In the genomic region with DNA sequence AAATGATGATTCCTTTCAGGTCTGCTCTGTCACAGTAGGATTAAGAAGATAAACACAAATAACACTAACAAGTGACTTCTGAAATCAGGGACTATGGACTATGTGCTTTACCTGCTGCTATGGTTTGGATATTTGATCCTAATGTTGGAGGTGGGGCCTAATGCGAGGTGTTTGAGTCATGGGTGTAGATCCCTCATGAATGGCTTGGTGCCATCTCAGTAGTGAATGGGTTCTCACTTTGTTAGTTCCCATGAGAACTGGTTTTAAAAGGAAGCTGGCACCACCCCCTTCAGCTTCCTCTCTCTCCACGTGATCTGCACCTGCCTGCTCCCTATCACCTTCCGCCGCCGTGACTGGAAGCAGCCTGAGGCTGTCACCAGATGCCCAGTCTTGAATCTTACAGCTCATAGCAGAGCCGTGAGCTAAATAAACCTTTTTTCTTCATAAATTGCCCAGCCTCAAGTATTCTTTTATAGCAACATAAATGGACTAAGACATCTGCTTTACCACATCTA, we compare ENCODE assay signal across 20 cellular contexts. TPM values are rescaled to one million over a fixed set of nuclear protein-coding genes. Genes with fewer than 3 reads are reported as not detected.
"Had no signal": no experiment of that assay in that cellular context is flagged by ENCODE, and none has a peak within 500 bp of the region (broad histone marks: within the 10 kb centered on the region; RNA-seq: fewer than 3 reads in every experiment).

No MANE protein-coding gene starts in this region.

- H3K27ac ChIP-seq: adrenal gland, left lung, tibial artery had no signal

- H3K27me3 ChIP-seq: adrenal gland, tibial artery had no signal

- DNase-seq: activated CD4-positive, alpha-beta memory T cell treated with anti-CD3 and anti-CD28 coated beads for 36 hours; activated CD4-positive, alpha-beta T cell treated with anti-CD3 and anti-CD28 coated beads for 4 hours; activated gamma-delta T cell treated with Interleukin-2 at 50 U/mL for 16 hours; activated T-cell treated with anti-CD3 and anti-CD28 coated beads for 4 hours; adrenal gland; dermis blood vessel endothelial cell; effector memory CD8-positive, alpha-beta T cell; foreskin melanocyte; glutamatergic neuron; kidney; left lung; naive B cell; stimulated activated naive CD8-positive, alpha-beta T cell treated with anti-CD3 and anti-CD28 coated beads, Interleukin-15, Interleukin-2, amounts not matched to agents 100 U/mL and 50 U/mL, for 24 hours; substantia nigra; tibial artery had no signal

- FAIRE-seq: astrocyte, kidney, TTC549 had no signal

- ATAC-seq: activated naive CD4-positive, alpha-beta T cell treated with anti-CD3 and anti-CD28 coated beads, Interleukin-2, amount 50 U/mL, for 72 hours; effector memory CD8-positive, alpha-beta T cell; left lung; stimulated activated naive CD8-positive, alpha-beta T cell treated with anti-CD3 and anti-CD28 coated beads, Interleukin-15, Interleukin-2, amounts not matched to agents 100 U/mL and 50 U/mL, for 24 hours had no signal

- H3K9me3 ChIP-seq: adrenal gland, left lung, tibial artery had no signal

- H3K4me3 ChIP-seq: adrenal gland, left lung, tibial artery had no signal

- H3K36me3 ChIP-seq: adrenal gland had no signal

RNA-seq across cellular contexts. Expression of a gene that starts 3.3 kb away (rescaled TPM):
- total RNA-seq: activated CD4-positive, alpha-beta memory T cell treated with anti-CD3 and anti-CD28 coated beads for 36 hours; activated naive CD4-positive, alpha-beta T cell treated with anti-CD3 and anti-CD28 coated beads, Interleukin-2, amount 50 U/mL, for 72 hours; activated T-helper 1 cell treated with anti-CD3 and anti-CD28 coated beads, Interleukin-12 subunit alpha, Interleukin-12 subunit beta, Interleukin-2, Interleukin-4 antibody, amounts not matched to agents 30 ng/mL and 10 ng/mL and 1 ng/mL, durations not matched to agents 14 hours and 24 hours and 36 hours; mononuclear cell had no signal

RNA-seq across cellular contexts. Expression of a gene that starts 55.8 kb away (rescaled TPM):
- total RNA-seq: activated CD4-positive, alpha-beta memory T cell treated with anti-CD3 and anti-CD28 coated beads for 36 hours; activated naive CD4-positive, alpha-beta T cell treated with anti-CD3 and anti-CD28 coated beads, Interleukin-2, amount 50 U/mL, for 72 hours; activated T-helper 1 cell treated with anti-CD3 and anti-CD28 coated beads, Interleukin-12 subunit alpha, Interleukin-12 subunit beta, Interleukin-2, Interleukin-4 antibody, amounts not matched to agents 30 ng/mL and 10 ng/mL and 1 ng/mL, durations not matched to agents 14 hours and 24 hours and 36 hours; dermis blood vessel endothelial cell had no signal
